8 cellular contexts compared by ENCODE assay signal in genomic region chr9:36137392-36138004, GRCh38. TPM values are rescaled to one million over a fixed set of nuclear protein-coding genes. Genes with fewer than 3 reads are reported as not detected.
DNase-seq lines count a peak whose midpoint lies in the region; ATAC-seq and TF ChIP-seq lines count a peak whose summit lies in the region.

No MANE protein-coding gene starts in this region.

- TF ChIP-seq EP300 in transverse colon (IDR thresholded peaks at IDR 0.05; ENCODE audit: low read depth), result no peak

- TF ChIP-seq CTCF in brain (conservative IDR thresholded peaks at IDR 0.05) (no peak), transverse colon (IDR thresholded peaks at IDR 0.05) (no peak)

- peak overlapping the region; percentile 49 to 97 (median 86) for H3K4me3 ChIP-seq in transverse colon

- H3K27me3 Mint-ChIP-seq in activated naive CD4-positive, alpha-beta T cell treated with anti-CD3 and anti-CD28 coated beads for 36 hours (ENCODE audit: low read depth), result no peaks in the 10 kb centered on the region
- H3K27me3 Mint-ChIP-seq in brain, result peaks cover 49% of the 10 kb centered on the region

- H3K4me1 Mint-ChIP-seq in activated naive CD4-positive, alpha-beta T cell treated with anti-CD3 and anti-CD28 coated beads for 36 hours (ENCODE audit: low read depth), result peaks cover 52% of the 10 kb centered on the region
- peaks cover 55% of the 10 kb centered on the region for H3K4me1 Mint-ChIP-seq in brain

- H3K27ac ChIP-seq in transverse colon, result peak overlapping the region; percentile 86 to 95 (median 88)

- no peak for TF ChIP-seq POLR2A in transverse colon (IDR thresholded peaks at IDR 0.05)

- CTCF ChIA-PET in activated naive CD4-positive, alpha-beta T cell treated with anti-CD3 and anti-CD28 coated beads for 36 hours (lab: Charles Lee), result interaction anchor here (0.5 to 1.9 kb wide), 5 partner anchors 27 to 347 kb away, joined by 3 to 9 read pairs (median 3); partner anchors contain the start of gene CLTA

- H3K27me3 ChIP-seq in transverse colon, result no peaks in the 10 kb centered on the region

- peak overlapping the region; percentile 86 for H3K4me3 Mint-ChIP-seq in activated naive CD4-positive, alpha-beta T cell treated with anti-CD3 and anti-CD28 coated beads for 36 hours
- peak overlapping the region; percentile 93 to 97 (median 93) for H3K4me3 Mint-ChIP-seq in brain

- no peaks in the 10 kb centered on the region for H3K9me3 ChIP-seq in transverse colon

- no peaks in the 10 kb centered on the region for H3K9me3 Mint-ChIP-seq in activated naive CD4-positive, alpha-beta T cell treated with anti-CD3 and anti-CD28 coated beads for 36 hours
- peaks cover 0 to 5% (median 0%) of the 10 kb centered on the region in 5 experiments for H3K9me3 Mint-ChIP-seq in brain

- 39% methylated on average over 12 of the region's 12 CpGs; no CpG with 5 or more reads in 1 of the 2 donors for WGBS in transverse colon (ENCODE audit: low coverage in 1 of 2), 2 donors

- H3K36me3 ChIP-seq in transverse colon, result no peaks in the 10 kb centered on the region

- no peak overlapping the region for H3K27ac Mint-ChIP-seq in activated naive CD4-positive, alpha-beta T cell treated with anti-CD3 and anti-CD28 coated beads for 36 hours
- peak overlapping the region; percentile 73 to 94 (median 88) for H3K27ac Mint-ChIP-seq in brain

- intact Hi-C loops in activated naive CD4-positive, alpha-beta T cell treated with anti-CD3 and anti-CD28 coated beads for 36 hours (cut with micrococcal nuclease), result loop anchor here (2.0 to 10.0 kb wide), 4 partner anchors 35 to 1473 kb away; partner anchors contain the start of genes CCL27, CLTA and GNE
- intact Hi-C loops in transverse colon (cut with DNase I; ENCODE audit: low total_unique reads), result loop anchor here (5.0 kb wide), 1 partner anchor 35 kb away; no protein-coding TSS in a partner anchor

- H3K4me1 ChIP-seq in transverse colon, result peaks cover 17 to 61% (median 54%) of the 10 kb centered on the region in 4 donors

- H3K36me3 Mint-ChIP-seq in activated naive CD4-positive, alpha-beta T cell treated with anti-CD3 and anti-CD28 coated beads for 36 hours (ENCODE audit: low read depth), result no peaks in the 10 kb centered on the region
- H3K36me3 Mint-ChIP-seq in brain, result no peaks in the 10 kb centered on the region

- in situ Hi-C loops in transverse colon (cut with MboI; ENCODE audit: low pct_ligation_motif_present in 1 of 4, low pct_unique_long_range_greater_than_20kb in 1 of 4, low sequenced_read_pairs in 3 of 4), result no loop called here

- ATAC-seq in GM18858 (IDR thresholded peaks at IDR 0.05; ENCODE audit: unreplicated experiment) (no peak), HG03097 (IDR thresholded peaks at IDR 0.05; ENCODE audit: low FRiP score, unreplicated experiment) (no peak)

- DNase-seq in activated naive CD4-positive, alpha-beta T cell treated with anti-CD3 and anti-CD28 coated beads for 36 hours, result no peak
- no peak for DNase-seq in activated naive CD4-positive, alpha-beta T cell treated with anti-CD3 and anti-CD28 coated beads, Interleukin-2, amount 50 U/mL, for 16 hours
- DNase-seq in lung microvascular endothelial cell (ENCODE audit: low read depth in 2 of 2), result peak; percentile 24 to 82
- peak; percentile 31 for DNase-seq in transverse colon
- no peak for DNase-seq in A172 (ENCODE audit: low spot score)

RNA-seq across cellular contexts. Expression of gene GLIPR2, which starts 1.0 kb away (rescaled TPM):
- 1 to 10 TPM; 8.0 to 9.7 TPM for total RNA-seq in activated naive CD4-positive, alpha-beta T cell treated with anti-CD3 and anti-CD28 coated beads for 36 hours
- polyA plus RNA-seq in brain (ENCODE audit: insufficient read depth, low read depth, low replicate concordance), result 16.2 TPM
- total RNA-seq in lung microvascular endothelial cell (42.3 and 52.2 TPM in 2 replicates), transverse colon (10 to 100 TPM in 3 of 4 donors, 1 to 10 TPM in 1; 9.7 to 40.4 (median 26.7) TPM)
- total RNA-seq in A172 (2014; rRNA removed; shearing (Covaris generic)), result 17.6 and 24.3 TPM in 2 replicates

RNA-seq across cellular contexts. Expression of gene CCIN, which starts 31.7 kb away (rescaled TPM):
- total RNA-seq in activated naive CD4-positive, alpha-beta T cell treated with anti-CD3 and anti-CD28 coated beads for 36 hours, result not detected
- not detected for polyA plus RNA-seq in brain (ENCODE audit: insufficient read depth, low read depth, low replicate concordance)
- total RNA-seq in lung microvascular endothelial cell (under 0.01 and 0.22 TPM in 2 replicates), transverse colon (not detected)
- total RNA-seq in A172 (2014; rRNA removed; shearing (Covaris generic)), result 0.34 and 0.36 TPM in 2 replicates

RNA-seq across cellular contexts. Expression of gene CLTA, which starts 53.2 kb away (rescaled TPM):
- 100 to 1,000 TPM in 1 of 2 experiments, 10 to 100 TPM in 1; 96.4 to 101 TPM for total RNA-seq in activated naive CD4-positive, alpha-beta T cell treated with anti-CD3 and anti-CD28 coated beads for 36 hours
- polyA plus RNA-seq in brain (ENCODE audit: insufficient read depth, low read depth, low replicate concordance), result 447 TPM
- total RNA-seq in lung microvascular endothelial cell, result 221 and 243 TPM in 2 replicates
- total RNA-seq in transverse colon, result 100 to 1,000 TPM; 163 to 308 (median 217) TPM
- 499 and 646 TPM in 2 replicates for total RNA-seq in A172 (2014; rRNA removed; shearing (Covaris generic))

Comparison
In these comparisons a context has a peak if more than half of its experiments do, and no peak if none do; other contexts are left out.
1. DNase-seq: peak in lung microvascular endothelial cell (2 of 2) and transverse colon (single experiment); none in activated naive CD4-positive, alpha-beta T cell treated with anti-CD3 and anti-CD28 coated beads for 36 hours (single experiment), activated naive CD4-positive, alpha-beta T cell treated with anti-CD3 and anti-CD28 coated beads, Interleukin-2, amount 50 U/mL, for 16 hours (single experiment) and A172 (single experiment).